In the genomic region with DNA sequence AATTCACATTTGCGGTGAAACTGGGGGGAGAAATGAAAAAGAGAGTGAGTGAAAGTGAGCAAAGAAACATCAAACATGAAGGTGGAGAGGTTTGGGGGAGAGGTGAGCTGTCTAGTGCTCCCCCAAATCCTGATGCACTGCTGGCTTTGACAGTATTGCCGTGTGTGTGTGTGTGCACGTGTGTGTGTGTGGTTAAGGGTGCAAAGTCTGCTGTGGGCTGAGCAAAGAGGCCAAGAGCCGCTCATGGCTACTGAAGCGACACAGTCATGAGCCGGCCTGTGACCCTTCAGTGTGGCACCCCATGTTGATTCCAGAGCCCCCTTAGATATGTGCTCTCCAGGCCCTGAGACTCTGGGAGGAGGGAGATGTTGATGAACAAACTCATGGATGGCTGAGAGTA, we compare ENCODE assay signal across 18 cellular contexts.
DNase-seq lines count a peak whose midpoint lies in the region; ATAC-seq, FAIRE-seq and TF ChIP-seq lines count a peak whose summit lies in the region.
"Had no signal": no experiment of that assay in that cellular context is flagged by ENCODE, and none has a peak within 500 bp of the region (broad histone marks: within the 10 kb centered on the region; RNA-seq: fewer than 3 reads in every experiment).

No MANE protein-coding gene starts in this region.

- H3K4me1 ChIP-seq in heart right ventricle (no peaks in the 10 kb centered on the region), esophagus muscularis mucosa (peaks cover 4 to 60% (median 37%) of the 10 kb centered on the region in 4 donors), liver (ENCODE audit: control insufficient read depth in 4 of 4, insufficient read depth in 4 of 4, low read length in 3 of 4) (no peaks in the 10 kb centered on the region), pancreas (no peaks in the 10 kb centered on the region)
- H3K4me1 ChIP-seq: A549, BE2C, Caco-2 had no signal

- H3K9me3 ChIP-seq in heart right ventricle (no peaks in the 10 kb centered on the region), esophagus muscularis mucosa (no peaks in the 10 kb centered on the region), liver (ENCODE audit: control insufficient read depth in 4 of 4, low read length in 3 of 4) (no peaks in the 10 kb centered on the region), pancreas (no peaks in the 10 kb centered on the region)
- H3K9me3 ChIP-seq: A549, BE2C, Caco-2 had no signal

- WGBS in heart right ventricle, 2 donors: 90 to 94% methylated on average over 6 of the region's 6 CpGs
- WGBS in esophagus muscularis mucosa: 86% methylated on average over 4 of the region's 6 CpGs
- 49% methylated on average over 6 of the region's 6 CpGs for WGBS in liver
- WGBS in pancreas, 2 donors: 68 to 71% methylated on average over 6 of the region's 6 CpGs

- peak; percentile 33 for DNase-seq in cardiac septum (ENCODE audit: low spot score)
- DNase-seq in heart right ventricle: no peak
- DNase-seq in esophagus muscularis mucosa (ENCODE audit: extremely low spot score): no peak
- no peak for DNase-seq in GM12892 (ENCODE audit: insufficient read length)
- DNase-seq in pancreas: no peak
- no peak for DNase-seq in RCC 7860 (ENCODE audit: low spot score)
- DNase-seq in OCI-M1 (lab: John Stamatoyannopoulos, UW): no peak
- DNase-seq: BE2C; Caco-2; CD4-positive, alpha-beta T cell; GOT3; H7 had no signal

- intact Hi-C loops in cardiac septum (cut with DNase I) (no loop called here), heart right ventricle (cut with DNase I) (no loop called here), esophagus muscularis mucosa (cut with DNase I) (no loop called here), pancreas (cut with DNase I) (loop anchor here in 1 of 3 donors (10.0 kb wide), 1 partner anchor 257 kb away; no protein-coding TSS in a partner anchor)

- no peak for TF ChIP-seq EP300 in esophagus muscularis mucosa (IDR thresholded peaks at IDR 0.05)

- ATAC-seq in heart right ventricle (no peak), pancreas (no peak)

- no peak overlapping the region for H3K4me3 ChIP-seq in heart right ventricle
- no peak overlapping the region for H3K4me3 ChIP-seq in esophagus muscularis mucosa
- H3K4me3 ChIP-seq in liver (ENCODE audit: low read depth in 1 of 3, low read length in 3 of 3): no peak overlapping the region
- H3K4me3 ChIP-seq in pancreas: no peak overlapping the region
- H3K4me3 ChIP-seq: A549 had no signal

- TF ChIP-seq POLR2A in esophagus muscularis mucosa (IDR thresholded peaks at IDR 0.05; ENCODE audit: low read depth): no peak
- TF ChIP-seq POLR2A in GM12892 (IDR thresholded peaks at IDR 0.05; ENCODE audit: low read depth, low read length): no peak

- no peak overlapping the region for H3K9ac ChIP-seq in liver (ENCODE audit: low read depth in 1 of 2, low read length in 2 of 2)

- no peak for TF ChIP-seq RAD21 in liver (IDR thresholded peaks at IDR 0.05)

- no peak for TF ChIP-seq CTCF in heart right ventricle (IDR thresholded peaks at IDR 0.05)
- no peak for TF ChIP-seq CTCF in esophagus muscularis mucosa (IDR thresholded peaks at IDR 0.05)
- no peak for TF ChIP-seq CTCF in liver (IDR thresholded peaks at IDR 0.05; ENCODE audit: low read depth, low read length, missing input control)
- no peak for TF ChIP-seq CTCF in pancreas (IDR thresholded peaks at IDR 0.05)

- H3K27ac ChIP-seq in heart right ventricle (no peak overlapping the region), esophagus muscularis mucosa (replicated peaks in 1 of 4) (peak overlapping the region; percentile 43 to 88 (median 75)), liver (ENCODE audit: low read depth in 1 of 2, low read length in 2 of 2) (no peak overlapping the region), pancreas (no peak overlapping the region)
- H3K27ac ChIP-seq: 22Rv1, A549, C4-2B had no signal

- H3K27me3 ChIP-seq in heart right ventricle: peaks cover 0 to 3% (median 0%) of the 10 kb centered on the region in 7 donors
- no peaks in the 10 kb centered on the region for H3K27me3 ChIP-seq in esophagus muscularis mucosa
- H3K27me3 ChIP-seq in liver (ENCODE audit: control insufficient read depth in 4 of 4, insufficient read depth in 4 of 4, low read length in 3 of 4): no peaks in the 10 kb centered on the region
- H3K27me3 ChIP-seq in pancreas: no peaks in the 10 kb centered on the region
- H3K27me3 ChIP-seq: BE2C had no signal

- H3K36me3 ChIP-seq in heart right ventricle (peaks cover 0 to 39% (median 0%) of the 10 kb centered on the region in 9 donors), esophagus muscularis mucosa (peaks cover 0 to 31% (median 19%) of the 10 kb centered on the region in 4 donors), liver (ENCODE audit: control insufficient read depth in 4 of 4, insufficient read depth in 3 of 4, low read depth in 1 of 4, low read length in 3 of 4) (no peaks in the 10 kb centered on the region), pancreas (no peaks in the 10 kb centered on the region)
- H3K36me3 ChIP-seq: BE2C had no signal

- no peak for FAIRE-seq in GM12892 (lab: Jason Lieb, UNC)
- FAIRE-seq in pancreas (lab: Jason Lieb, UNC): no peak
- no peak for FAIRE-seq in RCC 7860 (lab: Jason Lieb, UNC)
- FAIRE-seq: A549, D721Med, G401.6 had no signal

TF ChIP-seq in liver, 16 proteins besides CTCF, POLR2A, EP300 and RAD21:
- TF ChIP-seq HNF4A (conservative IDR thresholded peaks at IDR 0.05) (peak; percentile 18 to 52), JUND (IDR thresholded peaks at IDR 0.05) (no peak)
- TF ChIP-seq, protein P1, sequence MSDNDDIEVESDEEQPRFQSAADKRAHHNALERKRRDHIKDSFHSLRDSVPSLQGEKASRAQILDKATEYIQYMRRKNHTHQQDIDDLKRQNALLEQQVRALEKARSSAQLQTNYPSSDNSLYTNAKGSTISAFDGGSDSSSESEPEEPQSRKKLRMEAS (IDR thresholded peaks at IDR 0.05): no peak

Comparison
In these comparisons a context has a peak if more than half of its experiments do, and no peak if none do; other contexts are left out.
1. H3K27ac ChIP-seq: peak in esophagus muscularis mucosa (4 of 4); none in heart right ventricle (0 of 10), liver (0 of 2) and pancreas (0 of 4).